Comparison of ENCODE assay signal across 8 cellular contexts in the genomic region with DNA sequence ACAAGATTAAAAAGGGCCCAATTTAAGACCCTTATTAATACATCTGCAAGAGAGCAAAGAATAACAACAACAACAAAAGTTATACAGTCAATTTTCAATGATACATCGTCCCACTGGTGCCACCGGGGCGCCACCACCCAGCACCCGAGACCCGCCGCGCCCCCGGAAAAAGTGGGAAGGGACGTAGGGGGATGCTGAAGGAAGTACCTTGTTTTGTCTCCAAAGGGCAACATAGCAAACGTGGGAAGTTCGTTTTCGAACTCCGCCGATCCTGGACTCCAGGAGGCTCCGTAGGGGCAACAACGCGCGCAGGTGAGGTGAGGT. TPM values are rescaled to one million over a fixed set of nuclear protein-coding genes. Genes with fewer than 3 reads are reported as not detected.
DNase-seq lines count a peak whose midpoint lies in the region; ATAC-seq and TF ChIP-seq lines count a peak whose summit lies in the region.

No MANE protein-coding gene starts in this region.

- no peak for DNase-seq in HCT116 (ENCODE audit: low read depth, low spot score)
- DNase-seq in activated CD4-positive, alpha-beta memory T cell treated with anti-CD3 and anti-CD28 coated beads, Interleukin-2, amount 10 ng/mL, durations not matched to agents 7 days and 5 days, result no peak
- DNase-seq in iPS DF 19.7 (ENCODE audit: low read depth, low spot score), result peak; percentile 17
- DNase-seq in smooth muscle cell (lab: John Stamatoyannopoulos, UW; ENCODE audit: unreplicated experiment), result no peak
- no peak for DNase-seq in COLO668 (lab: John Stamatoyannopoulos, UW; ENCODE audit: unreplicated experiment)
- DNase-seq in NCI-H1417 treated with DMSO at 0.1 percent for 48 hours (lab: John Stamatoyannopoulos, UW), result no peak
- no peak for DNase-seq in stimulated activated CD4-positive, alpha-beta T cell treated with anti-CD3 and anti-CD28 coated beads, Interleukin-12 subunit alpha, Interleukin-12 subunit beta, amount 100 ng/mL, for 4 hours
- DNase-seq in SIG-M5 (lab: John Stamatoyannopoulos, UW), result no peak

- H3K36me3 ChIP-seq in HCT116 (ENCODE audit: control insufficient read depth in 1 of 2, insufficient read depth in 2 of 2, low read length in 2 of 2) (no peaks in the 10 kb centered on the region), smooth muscle cell (ENCODE audit: low read depth) (no peaks in the 10 kb centered on the region)

- TF ChIP-seq CTCF in HCT116 (IDR thresholded peaks at IDR 0.05 in 2 of 3, conservative IDR thresholded peaks at IDR 0.05 in 1 of 3; ENCODE audit: borderline replicate concordance in 1 of 3, insufficient read depth in 1 of 3, low read depth in 2 of 3, low read length in 2 of 3) (no peak), smooth muscle cell (IDR thresholded peaks at IDR 0.05; ENCODE audit: borderline replicate concordance, insufficient read depth, poor library complexity, severe bottlenecking) (no peak)

- peaks cover 24% of the 10 kb centered on the region for H3K4me1 Mint-ChIP-seq in activated CD4-positive, alpha-beta memory T cell treated with anti-CD3 and anti-CD28 coated beads, Interleukin-2, amount 10 ng/mL, durations not matched to agents 7 days and 5 days

- POLR2A ChIA-PET in HCT116 (lab: Charles Lee), result no interaction called here
- POLR2A ChIA-PET in activated CD4-positive, alpha-beta memory T cell treated with anti-CD3 and anti-CD28 coated beads, Interleukin-2, amount 10 ng/mL, durations not matched to agents 7 days and 5 days (lab: Charles Lee), result no interaction called here

- H3K79me2 ChIP-seq in HCT116 (ENCODE audit: insufficient read depth, low read length) (no peaks in the 10 kb centered on the region), smooth muscle cell (ENCODE audit: low read depth) (no peaks in the 10 kb centered on the region)

- H3K4me1 ChIP-seq in HCT116 (ENCODE audit: control insufficient read depth in 1 of 2, insufficient read depth in 2 of 2, low read length in 2 of 2) (peaks cover 0 to 26% of the 10 kb centered on the region in 2 experiments; a peak in 1 of 4 replicates), smooth muscle cell (ENCODE audit: low read depth) (no peaks in the 10 kb centered on the region)

- H2AFZ ChIP-seq in HCT116 (ENCODE audit: low read depth, low read length, poor library complexity, severe bottlenecking) (peak overlapping the region; percentile 94), smooth muscle cell (ENCODE audit: low read depth) (peak overlapping the region; percentile 97)

- H3K9me3 ChIP-seq in HCT116 (ENCODE audit: control insufficient read depth in 1 of 2, insufficient read depth in 1 of 2, low read depth in 1 of 2, low read length in 2 of 2), result no peaks in the 10 kb centered on the region
- H3K9me3 ChIP-seq in smooth muscle cell (replicated peaks; ENCODE audit: low read depth), result no peaks in the 10 kb centered on the region

- H3K27me3 ChIP-seq in HCT116 (ENCODE audit: insufficient read depth, low read length), result no peaks in the 10 kb centered on the region
- peaks cover 15% of the 10 kb centered on the region for H3K27me3 ChIP-seq in smooth muscle cell (ENCODE audit: low read depth)

- no peak for TF ChIP-seq RAD21 in HCT116 (IDR thresholded peaks at IDR 0.05; ENCODE audit: low read depth)

- CTCF ChIA-PET in HCT116 (lab: Charles Lee), result interaction anchor here (1.0 to 3.1 kb wide), 4 partner anchors 11 to 68 kb away, joined by 3 to 19 read pairs (median 5); no protein-coding TSS in a partner anchor
- CTCF ChIA-PET in activated CD4-positive, alpha-beta memory T cell treated with anti-CD3 and anti-CD28 coated beads, Interleukin-2, amount 10 ng/mL, durations not matched to agents 7 days and 5 days (lab: Charles Lee), result interaction anchor here (0.6 to 3.1 kb wide), 8 partner anchors 10 to 646 kb away, joined by 3 to 16 read pairs (median 5); no protein-coding TSS in a partner anchor

- H3K4me2 ChIP-seq in HCT116 (ENCODE audit: low read length) (peak overlapping the region; percentile 98), smooth muscle cell (peak overlapping the region; percentile 96)

- no peak overlapping the region for H3K27ac Mint-ChIP-seq in activated CD4-positive, alpha-beta memory T cell treated with anti-CD3 and anti-CD28 coated beads, Interleukin-2, amount 10 ng/mL, durations not matched to agents 7 days and 5 days

- H3K9me3 Mint-ChIP-seq in activated CD4-positive, alpha-beta memory T cell treated with anti-CD3 and anti-CD28 coated beads, Interleukin-2, amount 10 ng/mL, durations not matched to agents 7 days and 5 days, result no peaks in the 10 kb centered on the region

- intact Hi-C loops in HCT116 (cut with micrococcal nuclease), result loop anchor here (1.0 kb wide), 2 partner anchors 313 to 646 kb away; no protein-coding TSS in a partner anchor

- peak; percentile 1; the same call in 1 of the 2 replicates for ATAC-seq in HCT116

- BruUV-seq in HCT116 (replicated peaks; lab: Mats Ljungman, UMichigan), result no TSS peak

- no peak overlapping the region for H3K27ac ChIP-seq in HCT116 (ENCODE audit: low read depth, low read length)
- H3K27ac ChIP-seq in smooth muscle cell (ENCODE audit: low read depth), result no peak overlapping the region

- no peaks in the 10 kb centered on the region for H3K9me2 ChIP-seq in HCT116 (ENCODE audit: insufficient read depth)

- H3K4me3 ChIP-seq in HCT116 (replicated peaks in 1 of 2; ENCODE audit: low read depth in 1 of 2, low read length in 2 of 2) (peak overlapping the region; percentile 65 to 78), smooth muscle cell (peak overlapping the region; percentile 72)

- TF ChIP-seq POLR2A in HCT116 (IDR thresholded peaks at IDR 0.05; ENCODE audit: borderline replicate concordance, extremely low read depth, insufficient read depth, insufficient read length), result no peak

- H3K9ac ChIP-seq in HCT116 (ENCODE audit: low read length) (peak overlapping the region; percentile 52), smooth muscle cell (ENCODE audit: low read depth) (no peak overlapping the region)

- no peaks in the 10 kb centered on the region for H3K36me3 Mint-ChIP-seq in activated CD4-positive, alpha-beta memory T cell treated with anti-CD3 and anti-CD28 coated beads, Interleukin-2, amount 10 ng/mL, durations not matched to agents 7 days and 5 days (ENCODE audit: low read depth)

- peak overlapping the region; percentile 73 for H3K4me3 Mint-ChIP-seq in activated CD4-positive, alpha-beta memory T cell treated with anti-CD3 and anti-CD28 coated beads, Interleukin-2, amount 10 ng/mL, durations not matched to agents 7 days and 5 days

- RAD21 ChIA-PET in HCT116 (lab: Charles Lee; ENCODE audit: low non-redundant PET in 1 of 2, low total read pairs in 2 of 2, uncharacterized antibody in 2 of 2, unreplicated experiment in 2 of 2), result no interaction called here

- no peaks in the 10 kb centered on the region for H3F3A ChIP-seq in smooth muscle cell (ENCODE audit: low read depth)

- WGBS in smooth muscle cell (ENCODE audit: low lambda C conversion rate), result 1% methylated on average over 18 of the region's 18 CpGs

- no peaks in the 10 kb centered on the region for H4K20me1 ChIP-seq in HCT116 (ENCODE audit: insufficient read depth)
- H4K20me1 ChIP-seq in smooth muscle cell (ENCODE audit: low read depth), result no peaks in the 10 kb centered on the region

- peaks cover 27% of the 10 kb centered on the region for H3K27me3 Mint-ChIP-seq in activated CD4-positive, alpha-beta memory T cell treated with anti-CD3 and anti-CD28 coated beads, Interleukin-2, amount 10 ng/mL, durations not matched to agents 7 days and 5 days

TF ChIP-seq in HCT116, 20 proteins besides CTCF, POLR2A, EP300 and RAD21 (continues in another document):
- no peak for TF ChIP-seq FOSL1 (IDR thresholded peaks at IDR 0.05; ENCODE audit: low read depth)
- TF ChIP-seq CEBPB (IDR thresholded peaks at IDR 0.05; ENCODE audit: low read depth), result no peak
- no peak for TF ChIP-seq ELF1 (IDR thresholded peaks at IDR 0.05; ENCODE audit: borderline replicate concordance, low read depth)
- no peak for TF ChIP-seq YY1 (IDR thresholded peaks at IDR 0.05; ENCODE audit: extremely low read depth, insufficient replicate concordance, low read depth, low read length)
- TF ChIP-seq EZH2 (IDR thresholded peaks at IDR 0.05), result no peak
- TF ChIP-seq SIN3A (IDR thresholded peaks at IDR 0.05; ENCODE audit: low read depth), result no peak
- no peak for TF ChIP-seq EZH2phosphoT487 (IDR thresholded peaks at IDR 0.05; ENCODE audit: borderline replicate concordance)
- no peak for TF ChIP-seq SRF (IDR thresholded peaks at IDR 0.05; ENCODE audit: low read depth)
- TF ChIP-seq ZNF274 (IDR thresholded peaks at IDR 0.05; ENCODE audit: low read depth, low read length), result no peak
- no peak for TF ChIP-seq EGR1 (IDR thresholded peaks at IDR 0.05; ENCODE audit: low read depth)
- TF ChIP-seq POLR2AphosphoS5 (IDR thresholded peaks at IDR 0.05; ENCODE audit: low read depth, low read length), result no peak
- TF ChIP-seq, protein P1, sequence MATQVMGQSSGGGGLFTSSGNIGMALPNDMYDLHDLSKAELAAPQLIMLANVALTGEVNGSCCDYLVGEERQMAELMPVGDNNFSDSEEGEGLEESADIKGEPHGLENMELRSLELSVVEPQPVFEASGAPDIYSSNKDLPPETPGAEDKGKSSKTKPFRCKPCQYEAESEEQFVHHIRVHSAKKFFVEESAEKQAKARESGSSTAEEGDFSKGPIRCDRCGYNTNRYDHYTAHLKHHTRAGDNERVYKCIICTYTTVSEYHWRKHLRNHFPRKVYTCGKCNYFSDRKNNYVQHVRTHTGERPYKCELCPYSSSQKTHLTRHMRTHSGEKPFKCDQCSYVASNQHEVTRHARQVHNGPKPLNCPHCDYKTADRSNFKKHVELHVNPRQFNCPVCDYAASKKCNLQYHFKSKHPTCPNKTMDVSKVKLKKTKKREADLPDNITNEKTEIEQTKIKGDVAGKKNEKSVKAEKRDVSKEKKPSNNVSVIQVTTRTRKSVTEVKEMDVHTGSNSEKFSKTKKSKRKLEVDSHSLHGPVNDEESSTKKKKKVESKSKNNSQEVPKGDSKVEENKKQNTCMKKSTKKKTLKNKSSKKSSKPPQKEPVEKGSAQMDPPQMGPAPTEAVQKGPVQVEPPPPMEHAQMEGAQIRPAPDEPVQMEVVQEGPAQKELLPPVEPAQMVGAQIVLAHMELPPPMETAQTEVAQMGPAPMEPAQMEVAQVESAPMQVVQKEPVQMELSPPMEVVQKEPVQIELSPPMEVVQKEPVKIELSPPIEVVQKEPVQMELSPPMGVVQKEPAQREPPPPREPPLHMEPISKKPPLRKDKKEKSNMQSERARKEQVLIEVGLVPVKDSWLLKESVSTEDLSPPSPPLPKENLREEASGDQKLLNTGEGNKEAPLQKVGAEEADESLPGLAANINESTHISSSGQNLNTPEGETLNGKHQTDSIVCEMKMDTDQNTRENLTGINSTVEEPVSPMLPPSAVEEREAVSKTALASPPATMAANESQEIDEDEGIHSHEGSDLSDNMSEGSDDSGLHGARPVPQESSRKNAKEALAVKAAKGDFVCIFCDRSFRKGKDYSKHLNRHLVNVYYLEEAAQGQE (IDR thresholded peaks at IDR 0.05; ENCODE audit: low read depth), result no peak

RNA-seq across cellular contexts. Expression of a gene that starts 1.7 kb away (rescaled TPM):
- total RNA-seq in HCT116 (2021; ENCODE audit: unreplicated experiment) (5.0 TPM), smooth muscle cell (14.1 and 18.3 TPM in 2 replicates)
- 0.99 and 1.3 TPM in 2 replicates for polyA plus RNA-seq in HCT116 (2012)
- 1 to 10 TPM in 1 of 2 experiments, under 1 TPM in 1; 0.81 to 1.1 TPM for total RNA-seq in activated CD4-positive, alpha-beta memory T cell treated with anti-CD3 and anti-CD28 coated beads, Interleukin-2, amount 10 ng/mL, durations not matched to agents 7 days and 5 days
- polyA plus RNA-seq in smooth muscle cell, result 4.1 and 5.0 TPM in 2 replicates
